In genomic region chr1:205477121-205477758, GRCh38 we compare ENCODE assay signal across 1 cellular context.
TF ChIP-seq lines count a peak whose summit lies in the region.

No MANE protein-coding gene starts in this region.

TF ChIP-seq in WTC11, 78 proteins besides CTCF, POLR2A, EP300 and RAD21:
- TF ChIP-seq SOX15 (CRISPR knock-in tag; IDR thresholded peaks at IDR 0.05) (no peak), USF1 (CRISPR knock-in tag; IDR thresholded peaks at IDR 0.05) (no peak), FOXJ3 (CRISPR knock-in tag; IDR thresholded peaks at IDR 0.05; ENCODE audit: borderline replicate concordance) (no peak), E2F5 (CRISPR knock-in tag; IDR thresholded peaks at IDR 0.05) (no peak), STAT6 (CRISPR knock-in tag; conservative IDR thresholded peaks at IDR 0.05; ENCODE audit: low read depth) (no peak)
